23 cellular contexts compared by ENCODE assay signal in the genomic region with DNA sequence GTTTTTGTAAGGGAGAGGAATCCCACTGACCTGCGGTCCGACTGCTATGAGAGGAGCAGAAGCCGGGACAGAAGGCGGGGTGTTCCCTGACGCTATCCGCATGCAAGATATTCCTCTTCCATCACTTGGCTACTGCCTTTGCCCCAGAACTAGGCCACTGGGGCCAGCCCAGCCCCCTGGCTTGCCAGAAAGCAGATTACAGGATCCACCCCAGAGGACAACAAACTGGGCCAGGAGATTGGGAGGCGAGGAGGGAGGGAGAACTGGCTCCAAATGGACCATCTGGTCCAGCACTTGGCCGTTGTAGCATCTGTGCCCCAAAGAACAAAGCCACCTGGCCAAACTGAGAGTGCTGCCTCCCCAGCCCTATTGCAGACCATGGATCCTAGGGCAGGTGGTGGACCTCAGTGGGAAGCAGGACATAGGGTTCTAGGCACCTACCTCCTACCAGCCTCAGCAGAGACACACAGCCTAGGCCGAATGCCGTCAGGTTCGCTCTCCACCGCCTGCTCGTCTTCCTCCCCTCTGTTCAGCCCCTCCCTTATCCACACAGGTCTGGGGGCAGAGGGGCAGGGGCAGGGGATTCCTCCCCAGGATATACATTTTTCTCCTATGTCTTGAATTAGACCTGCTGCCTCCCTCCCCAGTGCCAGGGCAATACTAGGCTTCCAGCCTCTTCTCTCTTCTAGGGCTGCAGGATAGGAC.
"Had no signal": no experiment of that assay in that cellular context is flagged by ENCODE, and none has a peak within 500 bp of the region (broad histone marks: within the 10 kb centered on the region; RNA-seq: fewer than 3 reads in every experiment).

No MANE protein-coding gene starts in this region.

- H3K79me2 ChIP-seq: hepatocyte had no signal

- H3K27ac ChIP-seq: cardiac muscle cell, foreskin keratinocyte, hepatocyte, right lobe of liver, skin epidermis, tibial artery had no signal

- H3K27me3 ChIP-seq: tibial artery had no signal

- ATAC-seq: activated naive CD8-positive, alpha-beta T cell treated with anti-CD3 and anti-CD28 coated beads, Interleukin-2, amount 50 U/mL, for 24 hours; activated T-cell treated with anti-CD3 and anti-CD28 coated beads, Interleukin-2, amount 50 U/mL, for 72 hours; foreskin keratinocyte; left lobe of liver; naive thymus-derived CD8-positive, alpha-beta T cell; right lobe of liver; stimulated activated effector memory CD8-positive, alpha-beta T cell treated with anti-CD3 and anti-CD28 coated beads, Interleukin-12 subunit alpha, Interleukin-12 subunit beta, amount 100 ng/mL, for 72 hours; stimulated activated naive CD8-positive, alpha-beta T cell treated with anti-CD3 and anti-CD28 coated beads, Interleukin-15, amount 100 ng/mL, for 72 hours had no signal

- H2AFZ ChIP-seq: hepatocyte had no signal

- H3K4me3 Mint-ChIP-seq: activated CD4-positive, alpha-beta memory T cell treated with anti-CD3 and anti-CD28 coated beads, Interleukin-2, amount 10 ng/mL, durations not matched to agents 7 days and 5 days; activated naive CD8-positive, alpha-beta T cell treated with anti-CD3 and anti-CD28 coated beads, Interleukin-2, amount 50 U/mL, for 24 hours; activated T-cell treated with anti-CD3 and anti-CD28 coated beads, Interleukin-2, amount 50 U/mL, for 72 hours; immature natural killer cell; stimulated activated effector memory CD8-positive, alpha-beta T cell treated with anti-CD3 and anti-CD28 coated beads, Interleukin-12 subunit alpha, Interleukin-12 subunit beta, amount 100 ng/mL, for 72 hours; stimulated activated naive CD8-positive, alpha-beta T cell treated with anti-CD3 and anti-CD28 coated beads, Interleukin-15, amount 100 ng/mL, for 72 hours had no signal

- H3K4me2 ChIP-seq: hepatocyte had no signal

- H3K36me3 ChIP-seq: cardiac muscle cell, right lobe of liver, tibial artery had no signal

- H3K9me3 ChIP-seq: right lobe of liver, tibial artery had no signal

- DNase-seq: activated CD4-positive, alpha-beta memory T cell treated with anti-CD3 and anti-CD28 coated beads, Interleukin-2, amount 10 ng/mL, durations not matched to agents 7 days and 5 days; activated CD4-positive, alpha-beta T cell treated with anti-CD3 and anti-CD28 coated beads for 4 hours; activated CD4-positive, CD25-positive, alpha-beta regulatory T cell; activated effector memory CD4-positive, alpha-beta T cell treated with anti-CD3 and anti-CD28 coated beads, Interleukin-2, amount 50 U/mL, for 16 hours; activated naive CD4-positive, alpha-beta T cell treated with anti-CD3 and anti-CD28 coated beads, Interleukin-2, amount 10 ng/mL, durations not matched to agents 7 days and 5 days; activated naive CD8-positive, alpha-beta T cell treated with anti-CD3 and anti-CD28 coated beads, Interleukin-2, amount 50 U/mL, for 24 hours; activated T-cell treated with anti-CD3 and anti-CD28 coated beads, Interleukin-2, amount 50 U/mL, for 72 hours; effector memory CD4-positive, alpha-beta T cell; foreskin keratinocyte; immature natural killer cell; naive thymus-derived CD8-positive, alpha-beta T cell; occipital lobe; right lobe of liver; stimulated activated CD4-positive, alpha-beta T cell treated with anti-CD3 and anti-CD28 coated beads, Interleukin-2, amount 100 ng/mL, for 24 hours; stimulated activated naive CD8-positive, alpha-beta T cell treated with anti-CD3 and anti-CD28 coated beads, Interleukin-15, amount 100 ng/mL, for 72 hours; tibial artery had no signal

- H3K27ac Mint-ChIP-seq: activated CD4-positive, alpha-beta memory T cell treated with anti-CD3 and anti-CD28 coated beads, Interleukin-2, amount 10 ng/mL, durations not matched to agents 7 days and 5 days; activated naive CD4-positive, alpha-beta T cell treated with anti-CD3 and anti-CD28 coated beads, Interleukin-2, amount 10 ng/mL, durations not matched to agents 7 days and 5 days; activated naive CD8-positive, alpha-beta T cell treated with anti-CD3 and anti-CD28 coated beads, Interleukin-2, amount 50 U/mL, for 24 hours; activated T-cell treated with anti-CD3 and anti-CD28 coated beads, Interleukin-2, amount 50 U/mL, for 72 hours; immature natural killer cell; stimulated activated effector memory CD8-positive, alpha-beta T cell treated with anti-CD3 and anti-CD28 coated beads, Interleukin-12 subunit alpha, Interleukin-12 subunit beta, amount 100 ng/mL, for 72 hours; stimulated activated naive CD8-positive, alpha-beta T cell treated with anti-CD3 and anti-CD28 coated beads, Interleukin-15, amount 100 ng/mL, for 72 hours; T-helper 1 cell treated with Interleukin-12 subunit alpha and Interleukin-12 subunit beta and Interleukin-4 antibody, amounts not matched to agents 30 μg/mL and 1 μg/mL, for 36 hours had no signal

- H3K9me3 Mint-ChIP-seq: activated CD4-positive, alpha-beta memory T cell treated with anti-CD3 and anti-CD28 coated beads, Interleukin-2, amount 10 ng/mL, durations not matched to agents 7 days and 5 days; activated naive CD4-positive, alpha-beta T cell treated with anti-CD3 and anti-CD28 coated beads, Interleukin-2, amount 10 ng/mL, durations not matched to agents 7 days and 5 days; activated naive CD8-positive, alpha-beta T cell treated with anti-CD3 and anti-CD28 coated beads, Interleukin-2, amount 50 U/mL, for 24 hours; activated T-cell treated with anti-CD3 and anti-CD28 coated beads, Interleukin-2, amount 50 U/mL, for 72 hours; stimulated activated effector memory CD8-positive, alpha-beta T cell treated with anti-CD3 and anti-CD28 coated beads, Interleukin-12 subunit alpha, Interleukin-12 subunit beta, amount 100 ng/mL, for 72 hours; stimulated activated naive CD8-positive, alpha-beta T cell treated with anti-CD3 and anti-CD28 coated beads, Interleukin-15, amount 100 ng/mL, for 72 hours; T-helper 1 cell treated with Interleukin-12 subunit alpha and Interleukin-12 subunit beta and Interleukin-4 antibody, amounts not matched to agents 30 μg/mL and 1 μg/mL, for 36 hours had no signal

- H3K4me3 ChIP-seq: cardiac muscle cell, hepatocyte, lung, right lobe of liver, skin epidermis, tibial artery had no signal

- H3K27me3 Mint-ChIP-seq: activated CD4-positive, alpha-beta memory T cell treated with anti-CD3 and anti-CD28 coated beads, Interleukin-2, amount 10 ng/mL, durations not matched to agents 7 days and 5 days had no signal

- H3K36me3 Mint-ChIP-seq: naive thymus-derived CD8-positive, alpha-beta T cell had no signal
